Comparison of ENCODE assay signal across 2 cellular contexts in the genomic region with DNA sequence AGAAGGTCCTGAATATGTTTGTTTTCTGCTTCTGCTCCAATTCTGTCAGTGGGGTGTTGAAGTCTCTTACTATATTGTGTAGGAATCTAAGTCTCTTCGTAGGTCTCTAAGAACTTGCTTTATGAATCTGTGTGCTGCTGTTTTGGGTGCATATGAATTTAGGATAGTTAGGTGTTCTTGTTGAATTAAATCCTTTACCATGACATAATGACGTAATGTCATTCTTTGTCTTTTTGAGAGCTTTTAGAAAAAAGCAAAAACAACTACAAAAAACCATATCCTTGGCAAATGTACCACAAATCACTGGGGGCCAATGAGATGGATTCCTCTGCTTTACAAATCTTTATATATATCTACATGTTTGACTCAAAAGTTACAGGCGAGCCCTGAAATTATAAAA.
TF ChIP-seq lines count a peak whose summit lies in the region.

No MANE protein-coding gene starts in this region.

TF ChIP-seq in HepG2, 621 proteins besides CTCF, POLR2A, EP300 and RAD21 (continued from another document):
- no peak for TF ChIP-seq BCL6 (CRISPR knock-in tag; IDR thresholded peaks at IDR 0.05)
- TF ChIP-seq, protein P1, sequence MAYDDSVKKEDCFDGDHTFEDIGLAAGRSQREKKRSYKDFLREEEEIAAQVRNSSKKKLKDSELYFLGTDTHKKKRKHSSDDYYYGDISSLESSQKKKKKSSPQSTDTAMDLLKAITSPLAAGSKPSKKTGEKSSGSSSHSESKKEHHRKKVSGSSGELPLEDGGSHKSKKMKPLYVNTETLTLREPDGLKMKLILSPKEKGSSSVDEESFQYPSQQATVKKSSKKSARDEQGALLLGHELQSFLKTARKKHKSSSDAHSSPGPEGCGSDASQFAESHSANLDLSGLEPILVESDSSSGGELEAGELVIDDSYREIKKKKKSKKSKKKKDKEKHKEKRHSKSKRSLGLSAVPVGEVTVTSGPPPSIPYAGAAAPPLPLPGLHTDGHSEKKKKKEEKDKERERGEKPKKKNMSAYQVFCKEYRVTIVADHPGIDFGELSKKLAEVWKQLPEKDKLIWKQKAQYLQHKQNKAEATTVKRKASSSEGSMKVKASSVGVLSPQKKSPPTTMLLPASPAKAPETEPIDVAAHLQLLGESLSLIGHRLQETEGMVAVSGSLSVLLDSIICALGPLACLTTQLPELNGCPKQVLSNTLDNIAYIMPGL (CRISPR knock-in tag; IDR thresholded peaks at IDR 0.05; ENCODE audit: borderline replicate concordance in 1 of 2, low read depth in 1 of 2), result no peak
- no peak for TF ChIP-seq HMG20B (CRISPR knock-in tag; conservative IDR thresholded peaks at IDR 0.05)
- TF ChIP-seq CREM (IDR thresholded peaks at IDR 0.05), result no peak
- TF ChIP-seq CREM (CRISPR knock-in tag; IDR thresholded peaks at IDR 0.05), result no peak
- TF ChIP-seq CREB1 (IDR thresholded peaks at IDR 0.05), result peak; percentile 30; the same call in 1 of the 2 replicates
- TF ChIP-seq CREB1 (CRISPR knock-in tag; IDR thresholded peaks at IDR 0.05), result no peak
- no peak for TF ChIP-seq ZSCAN21 (CRISPR knock-in tag; IDR thresholded peaks at IDR 0.05; ENCODE audit: borderline replicate concordance)
- TF ChIP-seq ATF7 (IDR thresholded peaks at IDR 0.05), result peak; percentile 96
- TF ChIP-seq ATF7 (CRISPR knock-in tag; IDR thresholded peaks at IDR 0.05), result no peak
- no peak for TF ChIP-seq KDM2A (CRISPR knock-in tag; IDR thresholded peaks at IDR 0.05; ENCODE audit: borderline replicate concordance, low read depth)
- TF ChIP-seq NFIC (IDR thresholded peaks at IDR 0.05; ENCODE audit: low read length), result no peak
- no peak for TF ChIP-seq SIN3A (IDR thresholded peaks at IDR 0.05; ENCODE audit: borderline replicate concordance, low read depth, low read length)

TF ChIP-seq in GM12878, 131 proteins besides CTCF, POLR2A, EP300 and RAD21:
- peak; percentile 58; the same call in 1 of the 2 replicates for TF ChIP-seq ATF7 (IDR thresholded peaks at IDR 0.05; ENCODE audit: low read depth)
- TF ChIP-seq SREBF1 (IDR thresholded peaks at IDR 0.05; ENCODE audit: low read length), result no peak
